Comparison of ENCODE assay signal across 21 cellular contexts in genomic region chr1:4626560-4627319, GRCh38. TPM values are rescaled to one million over a fixed set of nuclear protein-coding genes. Genes with fewer than 3 reads are reported as not detected.
DNase-seq lines count a peak whose midpoint lies in the region; ATAC-seq and TF ChIP-seq lines count a peak whose summit lies in the region.
"Had no signal": no experiment of that assay in that cellular context is flagged by ENCODE, and none has a peak within 500 bp of the region (broad histone marks: within the 10 kb centered on the region; RNA-seq: fewer than 3 reads in every experiment).

No MANE protein-coding gene starts in this region.

- CTCF ChIA-PET in GM10248 (lab: Yijun Ruan, JAX): no interaction called here

- H3K4me1 ChIP-seq in heart left ventricle: peaks cover 0 to 6% (median 0%) of the 10 kb centered on the region in 12 donors
- H3K4me1 ChIP-seq in right cardiac atrium (ENCODE audit: control insufficient read depth, insufficient read depth, low read length): no peaks in the 10 kb centered on the region
- no peaks in the 10 kb centered on the region for H3K4me1 ChIP-seq in psoas muscle
- no peaks in the 10 kb centered on the region for H3K4me1 ChIP-seq in upper lobe of right lung
- H3K4me1 ChIP-seq: BLaER1, HAP-1 had no signal

- TF ChIP-seq CTCF in heart left ventricle (IDR thresholded peaks at IDR 0.05) (no peak), psoas muscle (IDR thresholded peaks at IDR 0.05) (no peak), upper lobe of right lung (IDR thresholded peaks at IDR 0.05) (no peak), GM10248 (IDR thresholded peaks at IDR 0.05; ENCODE audit: control extremely low read depth, extremely low read depth, low read depth, missing control alignments) (no peak)

- WGBS in heart left ventricle, 4 donors: 58 to 71% (median 69%) methylated on average over 9 of the region's 9 CpGs
- 78% methylated on average over 9 of the region's 9 CpGs for WGBS in right cardiac atrium
- WGBS in psoas muscle, 3 donors: 34 to 51% (median 39%) methylated on average over 8 to 9 of the region's 9 CpGs

- intact Hi-C loops in heart left ventricle (cut with DNase I) (loop anchor here in 1 of 10 donors (10.0 kb wide), 1 partner anchor 132 kb away; no protein-coding TSS in a partner anchor), cardiac septum (cut with DNase I) (no loop called here), right cardiac atrium (cut with DNase I) (no loop called here), psoas muscle (cut with DNase I) (no loop called here), upper lobe of right lung (cut with DNase I) (no loop called here)

- POLR2A ChIA-PET in GM10248 (lab: Yijun Ruan, JAX): no interaction called here

- no peak overlapping the region for H3K27ac ChIP-seq in heart left ventricle
- no peak overlapping the region for H3K27ac ChIP-seq in right cardiac atrium (ENCODE audit: low read length)
- H3K27ac ChIP-seq in psoas muscle: no peak overlapping the region
- no peak overlapping the region for H3K27ac ChIP-seq in upper lobe of right lung
- H3K27ac ChIP-seq: BLaER1, GM23248 had no signal

- no peak for TF ChIP-seq POLR2A in heart left ventricle (IDR thresholded peaks at IDR 0.05)

- H3K36me3 ChIP-seq in heart left ventricle (no peaks in the 10 kb centered on the region), psoas muscle (ENCODE audit: insufficient read depth in 1 of 2, low read depth in 1 of 2) (no peaks in the 10 kb centered on the region), upper lobe of right lung (no peaks in the 10 kb centered on the region)
- H3K36me3 ChIP-seq: BLaER1, HAP-1 had no signal

- H3K27me3 ChIP-seq in heart left ventricle (peaks cover 0 to 18% (median 0%) of the 10 kb centered on the region in 9 donors), right cardiac atrium (ENCODE audit: control insufficient read depth, insufficient read depth) (no peaks in the 10 kb centered on the region), psoas muscle (ENCODE audit: insufficient read depth in 3 of 3, low read length in 2 of 3) (peaks cover 0 to 1% (median 0%) of the 10 kb centered on the region in 3 donors), upper lobe of right lung (no peaks in the 10 kb centered on the region)
- H3K27me3 ChIP-seq: BLaER1 had no signal

- ATAC-seq in heart left ventricle: peak in 3 of 4 donors; percentile 36 to 83 (median 50)
- peak in 1 of 2 donors; percentile 54 for ATAC-seq in right cardiac atrium
- ATAC-seq in psoas muscle: no peak
- ATAC-seq in upper lobe of right lung: no peak
- ATAC-seq: CD8-positive, alpha-beta T cell; HepG2 had no signal

- DNase-seq in heart left ventricle (peak in 3 of 5 donors; percentile 18 to 45 (median 29)), cardiac septum (ENCODE audit: low spot score) (no peak), right cardiac atrium (peak in 2 of 3 donors; percentile 39 to 63), psoas muscle (peak; percentile 24 to 72), upper lobe of right lung (peak; percentile 39), NCI-H2029 treated with DMSO at 0.1 percent for 48 hours (lab: John Stamatoyannopoulos, UW) (no peak), GM10248 (ENCODE audit: extremely low spot score) (no peak), HK-2 (ENCODE audit: unreplicated experiment) (no peak)
- DNase-seq: 8988T; CD8-positive, alpha-beta T cell; DMS 273 treated with DMSO at 0.1 percent for 48 hours; DMS53; DND-41; EL; GM23248 had no signal

- H3K4me3 ChIP-seq in heart left ventricle (no peak overlapping the region), right cardiac atrium (ENCODE audit: low read length) (no peak overlapping the region), psoas muscle (no peak overlapping the region), upper lobe of right lung (no peak overlapping the region)
- H3K4me3 ChIP-seq: BLaER1, GM23248, HAP-1 had no signal

- H3K9me3 ChIP-seq in heart left ventricle: no peaks in the 10 kb centered on the region
- H3K9me3 ChIP-seq in right cardiac atrium (ENCODE audit: control insufficient read depth, low read length): no peaks in the 10 kb centered on the region
- no peaks in the 10 kb centered on the region for H3K9me3 ChIP-seq in psoas muscle
- H3K9me3 ChIP-seq in upper lobe of right lung: no peaks in the 10 kb centered on the region
- H3K9me3 ChIP-seq: BLaER1, HAP-1 had no signal

RNA-seq across cellular contexts. Expression of gene AJAP1, which starts 27.7 kb away (rescaled TPM):
- total RNA-seq in heart left ventricle (under 1 TPM in 8 of 9 donors, not detected in 1; 0.04 to 0.67 (median 0.08) TPM), cardiac septum (0.11 TPM), right cardiac atrium (under 1 TPM; 0.03 to 0.18 (median 0.10) TPM), psoas muscle (1 to 10 TPM in 1 of 4 donors, under 1 TPM in 3; 0.04 to 1.4 (median 0.22) TPM), upper lobe of right lung (0.52 TPM)
- polyA plus RNA-seq in heart left ventricle (under 1 TPM in 1 of 2 donors, not detected in 1; 0.01 TPM), right cardiac atrium (0.02 TPM), psoas muscle (under 1 TPM; under 0.01 to 0.11 (median 0.01) TPM)
- total RNA-seq: A673, HepG2 had no signal
- polyA plus RNA-seq: AG04450, HepG2, IgD-negative memory B cell had no signal

Comparison
In these comparisons a context has a peak if more than half of its experiments do, and no peak if none do; other contexts are left out.
1. DNase-seq: peak in heart left ventricle (3 of 5), right cardiac atrium (2 of 3), psoas muscle (2 of 2) and upper lobe of right lung (single experiment); none in cardiac septum (single experiment), NCI-H2029 treated with DMSO at 0.1 percent for 48 hours (single experiment), GM10248 (single experiment) and HK-2 (single experiment).
2. ATAC-seq: peak in heart left ventricle (3 of 4); none in psoas muscle (0 of 4) and upper lobe of right lung (single experiment).